In genomic region chrX:43140546-43140945, GRCh38 we compare ENCODE assay signal across 15 cellular contexts.
DNase-seq lines count a peak whose midpoint lies in the region; ATAC-seq, FAIRE-seq and TF ChIP-seq lines count a peak whose summit lies in the region.
"Had no signal": no experiment of that assay in that cellular context is flagged by ENCODE, and none has a peak within 500 bp of the region (broad histone marks: within the 10 kb centered on the region; RNA-seq: fewer than 3 reads in every experiment).

No MANE protein-coding gene starts in this region.

- no peak for ATAC-seq in PC-3
- ATAC-seq in HG02970 (IDR thresholded peaks at IDR 0.05; ENCODE audit: low FRiP score, unreplicated experiment) = no peak
- no peak for ATAC-seq in natural killer cell
- ATAC-seq in GM21717 (IDR thresholded peaks at IDR 0.05; ENCODE audit: unreplicated experiment) = no peak
- ATAC-seq: GM23338, K562 had no signal

- H3F3A ChIP-seq in PC-3 (ENCODE audit: low read length, unreplicated experiment) = no peaks in the 10 kb centered on the region

- H3K9me2 ChIP-seq in PC-3 (replicated peaks; ENCODE audit: low read length) = no peaks in the 10 kb centered on the region

- no peaks in the 10 kb centered on the region for H3K79me2 ChIP-seq in PC-3 (ENCODE audit: low read length)

- H3K4me1 Mint-ChIP-seq in MCF 10A (ENCODE audit: insufficient read depth, unreplicated experiment) (no peaks in the 10 kb centered on the region), natural killer cell (no peaks in the 10 kb centered on the region)
- H3K4me1 Mint-ChIP-seq: B cell, GM23338 had no signal

- H3K9me3 Mint-ChIP-seq in MCF 10A (ENCODE audit: unreplicated experiment) (no peaks in the 10 kb centered on the region), natural killer cell (no peaks in the 10 kb centered on the region)
- H3K9me3 Mint-ChIP-seq: CD4-positive, alpha-beta T cell had no signal

- FAIRE-seq in bronchial epithelial cell (lab: Jason Lieb, UNC) = no peak
- FAIRE-seq: K562 had no signal

- H3K36me3 Mint-ChIP-seq in MCF 10A (ENCODE audit: insufficient read depth, unreplicated experiment) (no peaks in the 10 kb centered on the region), natural killer cell (no peaks in the 10 kb centered on the region)

- H3K27me3 ChIP-seq in breast epithelium (peaks cover 0 to 3% of the 10 kb centered on the region in 2 donors), PC-3 (ENCODE audit: low read length) (no peaks in the 10 kb centered on the region), bronchial epithelial cell (ENCODE audit: control insufficient read depth, insufficient read depth, low read length) (no peaks in the 10 kb centered on the region), colonic mucosa (no peaks in the 10 kb centered on the region)

- H3K4me1 ChIP-seq in breast epithelium = no peaks in the 10 kb centered on the region
- H3K4me1 ChIP-seq in PC-3 (ENCODE audit: insufficient read depth, low read length) = no peaks in the 10 kb centered on the region
- no peaks in the 10 kb centered on the region for H3K4me1 ChIP-seq in colonic mucosa

- H4K20me1 ChIP-seq in PC-3 (ENCODE audit: low read length) = no peaks in the 10 kb centered on the region

- no peak overlapping the region for H3K27ac Mint-ChIP-seq in MCF 10A (ENCODE audit: low read depth, unreplicated experiment)
- H3K27ac Mint-ChIP-seq in natural killer cell = no peak overlapping the region
- H3K27ac Mint-ChIP-seq: B cell; CD4-positive, alpha-beta T cell; GM23338 had no signal

- CTCF ChIA-PET in MCF 10A (lab: Yijun Ruan, JAX) = no interaction called here
- CTCF ChIA-PET in PC-3 (lab: Charles Lee) = no interaction called here

- no peak overlapping the region for H2AFZ ChIP-seq in PC-3 (ENCODE audit: low read length)
- H2AFZ ChIP-seq: GM23338 had no signal

- intact Hi-C loops in MCF 10A (cut with micrococcal nuclease) = no loop called here
- intact Hi-C loops in breast epithelium (cut with DNase I; ENCODE audit: low total_unique reads) = no loop called here
- intact Hi-C loops in PC-3 (cut with micrococcal nuclease) = no loop called here
- intact Hi-C loops in natural killer cell (cut with micrococcal nuclease) = no loop called here
- intact Hi-C loops in colonic mucosa (cut with DNase I) = no loop called here

- H3K4me3 Mint-ChIP-seq in MCF 10A (ENCODE audit: unreplicated experiment) (no peak overlapping the region), natural killer cell (no peak overlapping the region)
- H3K4me3 Mint-ChIP-seq: B cell; CD4-positive, alpha-beta T cell; GM23338 had no signal

- peak; percentile 1 for DNase-seq in MCF 10A (ENCODE audit: unreplicated experiment)
- no peak for DNase-seq in breast epithelium (ENCODE audit: low spot score in 2 of 2)
- peak; percentile 13 for DNase-seq in PC-3
- DNase-seq in bronchial epithelial cell (ENCODE audit: low read depth) = peak; percentile 79
- no peak for DNase-seq in natural killer cell
- no peak for DNase-seq in colonic mucosa
- DNase-seq: C1 segment of cervical spinal cord; CD4-positive, alpha-beta T cell; H7 had no signal

- H3K9me3 ChIP-seq in breast epithelium (no peaks in the 10 kb centered on the region), PC-3 (ENCODE audit: low read length) (no peaks in the 10 kb centered on the region), colonic mucosa (no peaks in the 10 kb centered on the region)

- H3K27me3 Mint-ChIP-seq in MCF 10A (ENCODE audit: insufficient read depth, unreplicated experiment) (peaks cover 27% of the 10 kb centered on the region), natural killer cell (ENCODE audit: low read depth in 2 of 2) (peaks cover 0 to 24% of the 10 kb centered on the region in 2 donors)
- H3K27me3 Mint-ChIP-seq: B cell; CD4-positive, alpha-beta T cell had no signal

- POLR2A ChIA-PET in MCF 10A (lab: Yijun Ruan, JAX) (no interaction called here), PC-3 (lab: Charles Lee; ENCODE audit: unreplicated experiment) (no interaction called here)

- no peak overlapping the region for H3K4me3 ChIP-seq in breast epithelium
- no peak overlapping the region for H3K4me3 ChIP-seq in PC-3 (ENCODE audit: low read length)
- no peak overlapping the region for H3K4me3 ChIP-seq in bronchial epithelial cell (ENCODE audit: low read depth, low read length)
- no peak overlapping the region for H3K4me3 ChIP-seq in colonic mucosa
- H3K4me3 ChIP-seq: GM23338, K562 had no signal

- H3K27ac ChIP-seq in breast epithelium (no peak overlapping the region), PC-3 (ENCODE audit: low read length) (no peak overlapping the region), colonic mucosa (no peak overlapping the region)
- H3K27ac ChIP-seq: HL-60 had no signal

- no peak for TF ChIP-seq POLR2A in breast epithelium (IDR thresholded peaks at IDR 0.05)

- BruUV-seq in MCF 10A (replicated peaks; lab: Mats Ljungman, UMichigan) = no TSS peak
- BruUV-seq in PC-3 (replicated peaks; lab: Mats Ljungman, UMichigan) = no TSS peak

- TF ChIP-seq CTCF in MCF 10A (IDR thresholded peaks at IDR 0.05; ENCODE audit: unreplicated experiment) = no peak
- no peak for TF ChIP-seq CTCF in breast epithelium (IDR thresholded peaks at IDR 0.05)
- no peak for TF ChIP-seq CTCF in PC-3 (conservative IDR thresholded peaks at IDR 0.05; ENCODE audit: low read depth, low read length)
- TF ChIP-seq CTCF in bronchial epithelial cell (IDR thresholded peaks at IDR 0.05; ENCODE audit: insufficient read depth, low read length, severe bottlenecking) = no peak
- TF ChIP-seq CTCF in natural killer cell (IDR thresholded peaks at IDR 0.05) = no peak
- TF ChIP-seq CTCF in colonic mucosa (IDR thresholded peaks at IDR 0.05) = no peak

- no peak overlapping the region for H3K4me2 ChIP-seq in PC-3 (ENCODE audit: low read length)
- H3K4me2 ChIP-seq: GM23338 had no signal

- H3K9ac ChIP-seq in PC-3 (ENCODE audit: low read length) = no peak overlapping the region
- no peak overlapping the region for H3K9ac ChIP-seq in colonic mucosa (ENCODE audit: low read depth in 2 of 2, low read length in 2 of 2)

- H3K36me3 ChIP-seq in breast epithelium = no peaks in the 10 kb centered on the region
- H3K36me3 ChIP-seq in PC-3 (ENCODE audit: low read depth, low read length) = no peaks in the 10 kb centered on the region
- no peaks in the 10 kb centered on the region for H3K36me3 ChIP-seq in bronchial epithelial cell (ENCODE audit: control insufficient read depth, insufficient read depth, low read length)
- H3K36me3 ChIP-seq in colonic mucosa = no peaks in the 10 kb centered on the region

Comparison
In these comparisons a context has a peak if more than half of its experiments do, and no peak if none do; other contexts are left out.
1. DNase-seq: peak in MCF 10A (single experiment), PC-3 (single experiment) and bronchial epithelial cell (single experiment); none in breast epithelium (0 of 2), natural killer cell (single experiment) and colonic mucosa (single experiment).